ENCODE assay signal across 11 cellular contexts in the genomic region with DNA sequence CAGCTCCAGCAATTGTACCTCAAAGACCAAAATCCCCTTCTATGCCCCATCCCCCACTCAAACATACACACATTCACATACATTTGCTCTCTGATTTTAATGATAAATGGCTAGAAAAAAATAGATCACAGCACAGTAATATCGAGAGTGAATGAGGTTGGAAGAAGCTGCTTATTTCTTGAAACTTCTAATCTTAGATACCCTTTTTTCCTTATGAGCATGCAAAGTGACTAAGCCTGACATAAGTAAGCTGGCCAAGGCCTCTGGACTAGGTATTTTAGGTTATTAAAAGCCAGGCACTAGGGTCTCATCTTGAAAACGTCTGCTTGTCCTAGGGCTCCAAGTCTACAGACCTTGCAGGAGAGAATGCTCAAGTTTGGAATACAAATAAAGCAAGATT.
DNase-seq lines count a peak whose midpoint lies in the region; ATAC-seq and TF ChIP-seq lines count a peak whose summit lies in the region.
"Had no signal": no experiment of that assay in that cellular context is flagged by ENCODE, and none has a peak within 500 bp of the region (broad histone marks: within the 10 kb centered on the region; RNA-seq: fewer than 3 reads in every experiment).

No MANE protein-coding gene starts in this region.

- H3K27ac Mint-ChIP-seq in activated CD4-positive, alpha-beta T cell treated with anti-CD3 and anti-CD28 coated beads for 36 hours: no peak overlapping the region
- H3K27ac Mint-ChIP-seq in stimulated activated memory B cell treated with anti-CD40 and anti-IgM and Interleukin-4, amounts not matched to agents 10 μg/mL and 1 μg/mL and 100 μg/mL, for 72 hours: peak overlapping the region; percentile 30
- H3K27ac Mint-ChIP-seq in progenitor cell of endocrine pancreas: no peak overlapping the region

- H3K9me3 Mint-ChIP-seq in activated CD4-positive, alpha-beta T cell treated with anti-CD3 and anti-CD28 coated beads for 36 hours (ENCODE audit: low read depth): peaks cover under 1% of the 10 kb centered on the region
- no peaks in the 10 kb centered on the region for H3K9me3 Mint-ChIP-seq in stimulated activated memory B cell treated with anti-CD40 and anti-IgM and Interleukin-4, amounts not matched to agents 10 μg/mL and 1 μg/mL and 100 μg/mL, for 72 hours
- H3K9me3 Mint-ChIP-seq in progenitor cell of endocrine pancreas (ENCODE audit: low read depth): no peaks in the 10 kb centered on the region

- peak; percentile 29 for DNase-seq in activated CD4-positive, alpha-beta T cell treated with anti-CD3 and anti-CD28 coated beads for 36 hours
- no peak for DNase-seq in activated CD4-positive, alpha-beta T cell treated with anti-CD3 and anti-CD28 coated beads, Interleukin-2, amount 50 U/mL, for 1 hour
- no peak for DNase-seq in NCI-H82 treated with DMSO at 0.1 percent for 48 hours (lab: John Stamatoyannopoulos, UW; ENCODE audit: unreplicated experiment)
- no peak for DNase-seq in progenitor cell of endocrine pancreas (ENCODE audit: low spot score, unreplicated experiment)
- no peak for DNase-seq in stimulated activated CD4-positive, alpha-beta T cell treated with anti-CD3 and anti-CD28 coated beads, Interleukin-4, amount 100 ng/mL, for 1 hour
- DNase-seq: 8988T, mucosa of descending colon, NCI-H2227 treated with DMSO at 0.1 percent for 48 hours had no signal

- intact Hi-C loops in activated CD4-positive, alpha-beta T cell treated with anti-CD3 and anti-CD28 coated beads for 36 hours (cut with DNase I, micrococcal nuclease): loop anchor here in 1 of 2 experiments (1.0 kb wide), 1 partner anchor 20 kb away; no protein-coding TSS in a partner anchor

- CTCF ChIA-PET in activated CD4-positive, alpha-beta T cell treated with anti-CD3 and anti-CD28 coated beads for 36 hours (lab: Charles Lee): interaction anchor here (0.6 to 1.4 kb wide), 8 partner anchors 16 to 246 kb away, joined by 3 to 7 read pairs (median 3); no protein-coding TSS in a partner anchor

- POLR2A ChIA-PET in activated CD4-positive, alpha-beta T cell treated with anti-CD3 and anti-CD28 coated beads for 36 hours (lab: Charles Lee): interaction anchor here (0.6 to 1.6 kb wide), 3 partner anchors 21 to 177 kb away, joined by 4 to 12 read pairs (median 5); no protein-coding TSS in a partner anchor

- no peak for TF ChIP-seq CTCF in progenitor cell of endocrine pancreas (IDR thresholded peaks at IDR 0.05; ENCODE audit: unreplicated experiment)

- peaks cover 4% of the 10 kb centered on the region for H3K27me3 Mint-ChIP-seq in activated CD4-positive, alpha-beta T cell treated with anti-CD3 and anti-CD28 coated beads for 36 hours
- H3K27me3 Mint-ChIP-seq in stimulated activated memory B cell treated with anti-CD40 and anti-IgM and Interleukin-4, amounts not matched to agents 10 μg/mL and 1 μg/mL and 100 μg/mL, for 72 hours: no peaks in the 10 kb centered on the region
- H3K27me3 Mint-ChIP-seq in progenitor cell of endocrine pancreas: no peaks in the 10 kb centered on the region

- H3K36me3 Mint-ChIP-seq in activated CD4-positive, alpha-beta T cell treated with anti-CD3 and anti-CD28 coated beads for 36 hours (ENCODE audit: low read depth): peaks cover 11% of the 10 kb centered on the region
- no peaks in the 10 kb centered on the region for H3K36me3 Mint-ChIP-seq in stimulated activated memory B cell treated with anti-CD40 and anti-IgM and Interleukin-4, amounts not matched to agents 10 μg/mL and 1 μg/mL and 100 μg/mL, for 72 hours
- no peaks in the 10 kb centered on the region for H3K36me3 Mint-ChIP-seq in progenitor cell of endocrine pancreas (ENCODE audit: insufficient read depth)

- H3K4me3 Mint-ChIP-seq in activated CD4-positive, alpha-beta T cell treated with anti-CD3 and anti-CD28 coated beads for 36 hours: no peak overlapping the region
- no peak overlapping the region for H3K4me3 Mint-ChIP-seq in stimulated activated memory B cell treated with anti-CD40 and anti-IgM and Interleukin-4, amounts not matched to agents 10 μg/mL and 1 μg/mL and 100 μg/mL, for 72 hours
- H3K4me3 Mint-ChIP-seq in progenitor cell of endocrine pancreas (ENCODE audit: low read depth): no peak overlapping the region

- H3K4me1 Mint-ChIP-seq in activated CD4-positive, alpha-beta T cell treated with anti-CD3 and anti-CD28 coated beads for 36 hours: peaks cover 45% of the 10 kb centered on the region
- peaks cover 23% of the 10 kb centered on the region for H3K4me1 Mint-ChIP-seq in stimulated activated memory B cell treated with anti-CD40 and anti-IgM and Interleukin-4, amounts not matched to agents 10 μg/mL and 1 μg/mL and 100 μg/mL, for 72 hours
- H3K4me1 Mint-ChIP-seq in progenitor cell of endocrine pancreas (ENCODE audit: low read depth): no peaks in the 10 kb centered on the region

- peak; percentile 39 for ATAC-seq in activated CD4-positive, alpha-beta T cell treated with anti-CD3 and anti-CD28 coated beads for 36 hours
- ATAC-seq in GM21723 (IDR thresholded peaks at IDR 0.05; ENCODE audit: unreplicated experiment) (peak; percentile 60), HG03575 (IDR thresholded peaks at IDR 0.05; ENCODE audit: extremely low read depth, insufficient number of reproducible peaks, low FRiP score, unreplicated experiment) (peak; percentile 40)
- no peak for ATAC-seq in stimulated activated memory B cell treated with anti-CD40 and anti-IgM and Interleukin-4, amounts not matched to agents 10 μg/mL and 1 μg/mL and 100 μg/mL, for 72 hours
- ATAC-seq: mucosa of descending colon had no signal
